In genomic region chr6:132021552-132022375, GRCh38 we compare ENCODE assay signal across 28 cellular contexts.
DNase-seq lines count a peak whose midpoint lies in the region; ATAC-seq, FAIRE-seq and TF ChIP-seq lines count a peak whose summit lies in the region.
"Had no signal": no experiment of that assay in that cellular context is flagged by ENCODE, and none has a peak within 500 bp of the region (broad histone marks: within the 10 kb centered on the region; RNA-seq: fewer than 3 reads in every experiment).

No MANE protein-coding gene starts in this region.

- TF ChIP-seq CTCF in HepG2 (CRISPR knock-in tag; IDR thresholded peaks at IDR 0.05) (no peak), right lobe of liver (IDR thresholded peaks at IDR 0.05) (no peak), WTC11 (IDR thresholded peaks at IDR 0.05) (no peak), upper lobe of right lung (IDR thresholded peaks at IDR 0.05) (no peak)

- H3K79me2 ChIP-seq in HepG2 (ENCODE audit: insufficient read depth, low read length), result no peaks in the 10 kb centered on the region

- no peak overlapping the region for H3K4me3 Mint-ChIP-seq in WTC11
- H3K4me3 Mint-ChIP-seq: B cell; CD8-positive, alpha-beta memory T cell had no signal

- peak; percentile 91 for ATAC-seq in HepG2
- no peak for ATAC-seq in right lobe of liver
- ATAC-seq in WTC11, result no peak
- ATAC-seq in upper lobe of right lung, result peak; percentile 48

- H3K4me3 ChIP-seq in HepG2 (replicated peaks in 1 of 3; ENCODE audit: insufficient read depth in 1 of 3, low read depth in 2 of 3, low read length in 3 of 3) (peak overlapping the region in 2 of 3 experiments; percentile 3 to 25; a peak in 2 of 6 replicates), right lobe of liver (no peak overlapping the region), upper lobe of right lung (no peak overlapping the region)
- H3K4me3 ChIP-seq: adrenal gland, PC-9, smooth muscle cell, tibial nerve had no signal

- peak overlapping the region; percentile 80 for H3K27ac ChIP-seq in HepG2 (ENCODE audit: extremely low read length, insufficient read depth, low read length)
- H3K27ac ChIP-seq in right lobe of liver, result no peak overlapping the region
- no peak overlapping the region for H3K27ac ChIP-seq in upper lobe of right lung
- H3K27ac ChIP-seq: adrenal gland, PC-9 had no signal

- peaks cover 27% of the 10 kb centered on the region for H3K4me1 Mint-ChIP-seq in WTC11
- H3K4me1 Mint-ChIP-seq: CD8-positive, alpha-beta memory T cell had no signal

- peak overlapping the region; percentile 18; the same call in 1 of the 2 replicates for H3K27ac Mint-ChIP-seq in WTC11
- H3K27ac Mint-ChIP-seq: B cell; CD8-positive, alpha-beta memory T cell had no signal

- peak; percentile 96 for DNase-seq in HepG2 (ENCODE audit: low spot score)
- DNase-seq in right lobe of liver, result no peak
- no peak for DNase-seq in WTC11 (ENCODE audit: low spot score)
- peak; percentile 57 for DNase-seq in islet precursor cell
- no peak for DNase-seq in upper lobe of right lung
- no peak for DNase-seq in GM19240 (ENCODE audit: insufficient read length, low spot score)
- DNase-seq in NCI-H510A treated with DMSO at 0.1 percent for 48 hours (lab: John Stamatoyannopoulos, UW), result no peak
- DNase-seq in activated CD4-positive, alpha-beta T cell treated with anti-CD3 and anti-CD28 coated beads for 48 hours, result no peak
- DNase-seq: activated naive CD4-positive, alpha-beta T cell treated with Interleukin-2 at 50 U/mL for 16 hours; adrenal gland; CD8-positive, alpha-beta memory T cell; effector CD4-positive, alpha-beta T cell; GF-D8; head of caudate nucleus; mammary epithelial cell; NCI-H1105; NCI-H1930; NCI-H526; NK-92 treated with Interleukin-12 subunit alpha and Interleukin-12 subunit beta, amount 100 ng/mL, for 24 hours; occipital lobe; SHP77; stimulated activated CD4-positive, alpha-beta T cell treated with anti-CD3 and anti-CD28 coated beads, Interleukin-2, amount 100 ng/mL, for 24 hours; T-helper 9 cell had no signal

- H3K27me3 Mint-ChIP-seq in WTC11 (ENCODE audit: low read depth), result no peaks in the 10 kb centered on the region
- H3K27me3 Mint-ChIP-seq: B cell; CD8-positive, alpha-beta memory T cell had no signal

- POLR2A ChIA-PET in HepG2 (lab: Yijun Ruan, JAX), result interaction anchor here (1.0 to 3.6 kb wide), 7 partner anchors 10 to 75 kb away, joined by 3 to 55 read pairs (median 8); partner anchors contain the start of gene CCN2
- POLR2A ChIA-PET in WTC11 (lab: Charles Lee), result no interaction called here

- peak overlapping the region; percentile 63 for H3K9ac ChIP-seq in HepG2 (ENCODE audit: insufficient read depth, low read depth, low read length)

- TF ChIP-seq POLR2A in HepG2 (IDR thresholded peaks at IDR 0.05; ENCODE audit: insufficient read depth in 1 of 2, low read depth in 2 of 2, low read length in 2 of 2) (no peak), right lobe of liver (IDR thresholded peaks at IDR 0.05) (no peak)

- H3K4me2 ChIP-seq in HepG2 (ENCODE audit: low read depth, low read length), result peak overlapping the region; percentile 56
- H3K4me2 ChIP-seq: PC-9, smooth muscle cell had no signal

- H3K9me3 ChIP-seq in HepG2 (ENCODE audit: low read length), result no peaks in the 10 kb centered on the region
- H3K9me3 ChIP-seq in right lobe of liver, result no peaks in the 10 kb centered on the region
- no peaks in the 10 kb centered on the region for H3K9me3 ChIP-seq in upper lobe of right lung
- H3K9me3 ChIP-seq: adrenal gland, tibial nerve had no signal

- H3K9me3 Mint-ChIP-seq in WTC11, result peaks cover 6% of the 10 kb centered on the region

- no peaks in the 10 kb centered on the region for H3K36me3 Mint-ChIP-seq in WTC11
- H3K36me3 Mint-ChIP-seq: CD8-positive, alpha-beta memory T cell had no signal

- H3K27me3 ChIP-seq in HepG2 (ENCODE audit: control insufficient read depth in 1 of 2, insufficient read depth in 2 of 2, low read length in 2 of 2) (no peaks in the 10 kb centered on the region), right lobe of liver (no peaks in the 10 kb centered on the region), upper lobe of right lung (no peaks in the 10 kb centered on the region)
- H3K27me3 ChIP-seq: adrenal gland, tibial nerve had no signal

- TF ChIP-seq EP300 in HepG2 (IDR thresholded peaks at IDR 0.05; ENCODE audit: low read depth in 2 of 2, low read length in 2 of 2) (peak; percentile 60 to 80; a peak in 3 of 4 replicates), HepG2 (CRISPR knock-in tag; IDR thresholded peaks at IDR 0.05; ENCODE audit: borderline replicate concordance) (peak; percentile 60)

- FAIRE-seq in HepG2 (lab: Jason Lieb, UNC), result peak; percentile 82
- FAIRE-seq: colon had no signal

- no peaks in the 10 kb centered on the region for H3K36me3 ChIP-seq in HepG2 (replicated peaks in 1 of 2; ENCODE audit: control insufficient read depth in 1 of 2, insufficient read depth in 2 of 2, low read length in 2 of 2)
- no peaks in the 10 kb centered on the region for H3K36me3 ChIP-seq in right lobe of liver
- H3K36me3 ChIP-seq in upper lobe of right lung, result no peaks in the 10 kb centered on the region
- H3K36me3 ChIP-seq: adrenal gland, tibial nerve had no signal

- no peaks in the 10 kb centered on the region for H4K20me1 ChIP-seq in HepG2 (ENCODE audit: insufficient read depth, low read length)

- CTCF ChIA-PET in HepG2 (lab: Yijun Ruan, JAX; ENCODE audit: low intra/inter-chr PET ratio, low total read pairs), result interaction anchor here (2.1 kb wide), 1 partner anchor 72 kb away, joined by 10 read pairs; the partner anchor contains the start of gene CCN2
- CTCF ChIA-PET in WTC11 (lab: Charles Lee), result no interaction called here

- TSS peak; percentile 98 for BruUV-seq in HepG2 (replicated peaks; lab: Mats Ljungman, UMichigan)

- intact Hi-C loops in HepG2 (cut with micrococcal nuclease; ENCODE audit: unreplicated experiment) (loop anchor here (1.0 to 5.0 kb wide), 5 partner anchors 40 to 141 kb away; partner anchors contain the start of gene CCN2), right lobe of liver (cut with DNase I) (no loop called here), upper lobe of right lung (cut with DNase I) (no loop called here)

- 58% methylated on average over 4 of the region's 4 CpGs for WGBS in HepG2 (ENCODE audit: low lambda C conversion rate)
- 70% methylated on average over 4 of the region's 4 CpGs for WGBS in right lobe of liver (ENCODE audit: insufficient coverage, low coverage, low lambda C conversion rate, missing lambda C conversion rate)

- TF ChIP-seq RAD21 in HepG2 (CRISPR knock-in tag; IDR thresholded peaks at IDR 0.05), result no peak; the same call in 1 of the 2 replicates

- peaks cover 54% of the 10 kb centered on the region for H3K4me1 ChIP-seq in HepG2 (ENCODE audit: insufficient read depth, low read length)
- H3K4me1 ChIP-seq in right lobe of liver, result no peaks in the 10 kb centered on the region
- peaks cover 3% of the 10 kb centered on the region for H3K4me1 ChIP-seq in upper lobe of right lung
- H3K4me1 ChIP-seq: adrenal gland had no signal

- H2AFZ ChIP-seq in HepG2 (ENCODE audit: low read length), result no peak overlapping the region

- in situ Hi-C loops in HepG2 (cut with HindIII; ENCODE audit: extremely low pct_ligation_motif_present, low pct_unique_long_range_greater_than_20kb), result loop anchor here (5.0 kb wide), 2 partner anchors 39 to 69 kb away; partner anchors contain the start of gene CCN2

TF ChIP-seq in HepG2, 621 proteins besides CTCF, POLR2A, EP300 and RAD21 (continues in another document):
- no peak for TF ChIP-seq ZMAT3 (CRISPR knock-in tag; conservative IDR thresholded peaks at IDR 0.05)

TF ChIP-seq in WTC11, 78 proteins besides CTCF, POLR2A, EP300 and RAD21:
- TF ChIP-seq GABPB1 (CRISPR knock-in tag; IDR thresholded peaks at IDR 0.05) (peak; percentile 97), ZBTB21 (CRISPR knock-in tag; IDR thresholded peaks at IDR 0.05; ENCODE audit: borderline replicate concordance) (no peak)

Comparison
In these comparisons a context has a peak if more than half of its experiments do, and no peak if none do; other contexts are left out.
1. ATAC-seq: peak in HepG2 (single experiment) and upper lobe of right lung (single experiment); none in right lobe of liver (0 of 4) and WTC11 (single experiment).
2. DNase-seq: peak in HepG2 (single experiment) and islet precursor cell (single experiment); none in right lobe of liver (0 of 3), WTC11 (single experiment), upper lobe of right lung (single experiment), GM19240 (single experiment), NCI-H510A treated with DMSO at 0.1 percent for 48 hours (single experiment) and activated CD4-positive, alpha-beta T cell treated with anti-CD3 and anti-CD28 coated beads for 48 hours (single experiment).
3. H3K4me3 ChIP-seq: peak in HepG2 (2 of 3); none in right lobe of liver (0 of 3) and upper lobe of right lung (single experiment).
4. Of the 50 proteins assayed by ChIP-seq in both HepG2 and WTC11: peak only in HepG2: ATF1, ATF2, ESRRA, FOXJ3, FOXP1, FOXP4 and 6 more; only in WTC11: GABPB1; in both: none; in neither: 35; mixed calls (peak in some experiments, not most) for 2.